ENCODE assay signal across 18 cellular contexts in the genomic region with DNA sequence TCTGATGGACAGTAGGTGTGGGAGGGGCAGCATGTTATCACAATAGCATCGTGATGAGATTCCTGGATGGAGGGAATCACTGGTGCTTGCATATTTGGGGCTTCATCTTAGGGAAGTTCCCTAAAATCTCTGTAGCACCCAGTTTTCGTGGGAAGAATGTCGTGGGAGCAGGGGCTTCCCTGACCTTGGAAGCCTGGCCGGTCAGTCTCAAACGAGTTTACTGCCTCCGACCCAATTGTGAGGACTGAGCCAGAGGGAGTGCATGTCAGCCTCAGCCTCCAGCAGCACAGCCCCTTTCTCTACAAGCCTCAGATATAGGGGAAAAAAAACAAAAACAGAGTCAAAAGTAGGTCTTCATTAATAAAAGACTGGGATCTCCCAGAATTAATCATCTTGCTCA. TPM values are rescaled to one million over a fixed set of nuclear protein-coding genes. Genes with fewer than 3 reads are reported as not detected.
DNase-seq lines count a peak whose midpoint lies in the region; ATAC-seq, FAIRE-seq and TF ChIP-seq lines count a peak whose summit lies in the region.
"Had no signal": no experiment of that assay in that cellular context is flagged by ENCODE, and none has a peak within 500 bp of the region (broad histone marks: within the 10 kb centered on the region; RNA-seq: fewer than 3 reads in every experiment).

No MANE protein-coding gene starts in this region.

- H3K27me3 ChIP-seq in cardiac muscle cell (no peaks in the 10 kb centered on the region), psoas muscle (ENCODE audit: insufficient read depth in 3 of 3, low read length in 2 of 3) (peaks cover 0 to 18% (median 5%) of the 10 kb centered on the region in 3 donors), vagina (no peaks in the 10 kb centered on the region)

- TF ChIP-seq CTCF in cardiac muscle cell (IDR thresholded peaks at IDR 0.05; ENCODE audit: low read depth, low read length): no peak
- TF ChIP-seq CTCF in kidney (IDR thresholded peaks at IDR 0.05; ENCODE audit: borderline replicate concordance, extremely low read depth, insufficient read depth): no peak
- no peak for TF ChIP-seq CTCF in psoas muscle (IDR thresholded peaks at IDR 0.05)
- no peak for TF ChIP-seq CTCF in vagina (IDR thresholded peaks at IDR 0.05)

- WGBS in psoas muscle, 3 donors: 68 to 73% (median 68%) methylated on average over 6 of the region's 6 CpGs

- intact Hi-C loops in left cardiac atrium (cut with DNase I) (no loop called here), kidney (cut with DNase I) (no loop called here), psoas muscle (cut with DNase I) (no loop called here), vagina (cut with DNase I) (loop anchor here (10.0 kb wide), 1 partner anchor 76 kb away; no protein-coding TSS in a partner anchor)

- peak overlapping the region in 1 of 2 donors; percentile 28 for H3K9ac ChIP-seq in kidney (ENCODE audit: low read length in 2 of 2)

- H3K9me3 ChIP-seq in cardiac muscle cell (ENCODE audit: low read depth) (no peaks in the 10 kb centered on the region), kidney (ENCODE audit: control insufficient read depth in 1 of 2, low read length in 2 of 2) (no peaks in the 10 kb centered on the region), psoas muscle (no peaks in the 10 kb centered on the region), vagina (peaks cover 3% of the 10 kb centered on the region)

- H3K4me3 ChIP-seq in cardiac muscle cell: no peak overlapping the region
- no peak overlapping the region for H3K4me3 ChIP-seq in kidney (ENCODE audit: low read length in 2 of 2)
- H3K4me3 ChIP-seq in psoas muscle: no peak overlapping the region
- no peak overlapping the region for H3K4me3 ChIP-seq in vagina

- no peak for ATAC-seq in left cardiac atrium
- no peak for ATAC-seq in psoas muscle
- no peak for ATAC-seq in GM19351 (IDR thresholded peaks at IDR 0.05; ENCODE audit: unreplicated experiment)
- ATAC-seq: activated CD8-positive, alpha-beta memory T cell treated with anti-CD3 and anti-CD28 coated beads, Interleukin-2, amount 10 ng/mL, durations not matched to agents 7 days and 5 days; left lobe of liver had no signal

- H3K36me3 ChIP-seq in cardiac muscle cell: no peaks in the 10 kb centered on the region
- no peaks in the 10 kb centered on the region for H3K36me3 ChIP-seq in kidney (ENCODE audit: control insufficient read depth in 1 of 2, insufficient read depth in 2 of 2, low read length in 2 of 2)
- no peaks in the 10 kb centered on the region for H3K36me3 ChIP-seq in psoas muscle (ENCODE audit: insufficient read depth in 1 of 2, low read depth in 1 of 2)
- no peaks in the 10 kb centered on the region for H3K36me3 ChIP-seq in vagina

- H3K27ac ChIP-seq in cardiac muscle cell (peak overlapping the region; percentile 82), kidney (ENCODE audit: low read depth in 2 of 2, low read length in 2 of 2) (peak overlapping the region; percentile 6 to 88), psoas muscle (peak overlapping the region; percentile 61), vagina (peak overlapping the region; percentile 87)

- no peak for TF ChIP-seq POLR2A in vagina (IDR thresholded peaks at IDR 0.05)

- H3K4me1 ChIP-seq in cardiac muscle cell (ENCODE audit: low read depth) (peaks cover 34% of the 10 kb centered on the region), kidney (ENCODE audit: control insufficient read depth in 1 of 2, insufficient read depth in 1 of 2, low read depth in 1 of 2, low read length in 2 of 2) (peaks cover 12 to 27% of the 10 kb centered on the region in 2 donors), psoas muscle (peaks cover 27% of the 10 kb centered on the region), vagina (peaks cover 72% of the 10 kb centered on the region)

- no peak for FAIRE-seq in kidney (lab: Jason Lieb, UNC)
- FAIRE-seq: A204.1, GM12892 had no signal

- DNase-seq in cardiac muscle cell (ENCODE audit: low read depth in 1 of 2, low spot score in 1 of 2): no peak
- DNase-seq in left cardiac atrium: no peak
- DNase-seq in kidney: no peak
- no peak for DNase-seq in psoas muscle
- no peak for DNase-seq in vagina (ENCODE audit: extremely low spot score in 2 of 2)
- no peak for DNase-seq in NCI-H524 (lab: John Stamatoyannopoulos, UW)
- DNase-seq in pons (ENCODE audit: low spot score): no peak
- DNase-seq: activated B cell treated with CpG ODN at 0.5 μM for 24 hours; activated CD8-positive, alpha-beta memory T cell treated with anti-CD3 and anti-CD28 coated beads, Interleukin-2, amount 10 ng/mL, durations not matched to agents 7 days and 5 days; activated naive CD4-positive, alpha-beta T cell treated with anti-CD3 and anti-CD28 coated beads, Interleukin-2, amount 50 U/mL, for 16 hours; CD8-positive, alpha-beta memory T cell; MV-4-11; occipital lobe; SW 1271 had no signal

RNA-seq across cellular contexts. Expression of a gene that starts 32.2 kb away (rescaled TPM):
- total RNA-seq in cardiac muscle cell (285 and 516 TPM in 2 replicates), left cardiac atrium (100 to 1,000 TPM; 176 to 384 TPM), kidney (265 TPM), psoas muscle (10 to 100 TPM; 49.1 to 64.0 (median 59.9) TPM), vagina (180 TPM)
- polyA plus RNA-seq in cardiac muscle cell (184 and 277 TPM in 2 replicates), kidney (ENCODE audit: insufficient read depth, low read depth, low replicate concordance) (126 TPM), psoas muscle (10 to 100 TPM; 25.8 to 84.5 (median 37.9) TPM)
- total RNA-seq: activated B cell treated with CpG ODN at 0.5 μM for 24 hours; activated CD8-positive, alpha-beta memory T cell treated with anti-CD3 and anti-CD28 coated beads, Interleukin-2, amount 10 ng/mL, durations not matched to agents 7 days and 5 days; CD8-positive, alpha-beta memory T cell had no signal
- polyA plus RNA-seq: CD8-positive, alpha-beta memory T cell had no signal

RNA-seq across cellular contexts. Expression of a gene that starts 32.3 kb away (rescaled TPM):
- total RNA-seq in cardiac muscle cell: 107 and 171 TPM in 2 replicates
- 73.9 and 95.2 TPM in 2 replicates for polyA plus RNA-seq in cardiac muscle cell
- 100 to 1,000 TPM; 210 to 456 TPM for total RNA-seq in left cardiac atrium
- 218 TPM for total RNA-seq in kidney
- 53.0 TPM for polyA plus RNA-seq in kidney (ENCODE audit: insufficient read depth, low read depth, low replicate concordance)
- total RNA-seq in psoas muscle: 100 to 1,000 TPM in 2 of 4 donors, 10 to 100 TPM in 2; 87.3 to 127 (median 110) TPM
- polyA plus RNA-seq in psoas muscle: 100 to 1,000 TPM in 1 of 3 donors, 10 to 100 TPM in 2; 39.0 to 115 (median 60.2) TPM
- total RNA-seq in vagina: 178 TPM
- total RNA-seq: activated B cell treated with CpG ODN at 0.5 μM for 24 hours; activated CD8-positive, alpha-beta memory T cell treated with anti-CD3 and anti-CD28 coated beads, Interleukin-2, amount 10 ng/mL, durations not matched to agents 7 days and 5 days; CD8-positive, alpha-beta memory T cell had no signal
- polyA plus RNA-seq: CD8-positive, alpha-beta memory T cell had no signal
